In the genomic region with DNA sequence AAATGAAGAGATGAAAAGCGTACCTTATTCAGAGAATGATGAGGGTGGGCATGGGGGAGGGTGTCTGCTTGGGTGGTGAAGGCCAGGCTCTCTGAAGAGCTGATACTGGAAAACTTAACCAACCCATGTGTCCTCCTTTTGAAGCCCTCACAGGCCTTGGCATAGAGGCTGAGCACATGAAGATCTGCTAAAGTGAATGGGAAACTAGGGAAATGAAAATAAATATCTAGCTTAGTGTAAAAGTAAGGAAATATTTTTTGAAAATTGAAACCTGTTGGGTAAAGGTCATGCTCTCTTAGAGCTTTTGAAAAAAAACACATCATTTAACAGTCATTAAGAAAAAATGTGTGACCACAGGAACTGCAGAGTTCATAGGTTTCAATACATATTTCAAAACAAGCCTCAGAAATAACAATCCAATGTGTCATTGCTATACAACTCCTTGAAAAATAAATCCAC, we compare ENCODE assay signal across 8 cellular contexts. TPM values are rescaled to one million over a fixed set of nuclear protein-coding genes. Genes with fewer than 3 reads are reported as not detected.
DNase-seq lines count a peak whose midpoint lies in the region; ATAC-seq and TF ChIP-seq lines count a peak whose summit lies in the region.

No MANE protein-coding gene starts in this region.

- DNase-seq in non-pigmented ciliary epithelial cell (ENCODE audit: low read depth) (peak; percentile 83), epidermal melanocyte (ENCODE audit: insufficient read length, low spot score) (no peak), HEK293T (ENCODE audit: extremely low spot score) (no peak), hippocampal formation (lab: John Stamatoyannopoulos, UW) (no peak)
- DNase-seq in CD8-positive, alpha-beta T cell: no peak

- H3K4me3 Mint-ChIP-seq in CD8-positive, alpha-beta T cell: no peak overlapping the region

- intact Hi-C loops in CD8-positive, alpha-beta T cell (cut with DNase I, micrococcal nuclease): no loop called here

- TF ChIP-seq CTCF in CD8-positive, alpha-beta T cell (IDR thresholded peaks at IDR 0.05): no peak

- POLR2A ChIA-PET in HEK293T (lab: Yijun Ruan, JAX): no interaction called here
- POLR2A ChIA-PET in CD8-positive, alpha-beta T cell (lab: Charles Lee): no interaction called here

- no peaks in the 10 kb centered on the region for H3K4me1 ChIP-seq in CD8-positive, alpha-beta T cell (ENCODE audit: insufficient read depth, low read length)

- no peak overlapping the region for H3K27ac ChIP-seq in CD8-positive, alpha-beta T cell (ENCODE audit: low read depth, low read length)

- no peaks in the 10 kb centered on the region for H3K36me3 Mint-ChIP-seq in CD8-positive, alpha-beta T cell

- no peaks in the 10 kb centered on the region for H3K9me3 Mint-ChIP-seq in CD8-positive, alpha-beta T cell

- no peaks in the 10 kb centered on the region for H3K36me3 ChIP-seq in CD8-positive, alpha-beta T cell (ENCODE audit: insufficient read depth, low read length)

- no peaks in the 10 kb centered on the region for H3K4me1 Mint-ChIP-seq in CD8-positive, alpha-beta T cell (ENCODE audit: low read depth)

- no peak overlapping the region for H3K27ac Mint-ChIP-seq in CD8-positive, alpha-beta T cell

- H3K4me3 ChIP-seq in CD8-positive, alpha-beta T cell (ENCODE audit: low read depth, low read length): no peak overlapping the region

- peak; percentile 85 for ATAC-seq in GM18861 (IDR thresholded peaks at IDR 0.05; ENCODE audit: unreplicated experiment)
- ATAC-seq in HG02870 (IDR thresholded peaks at IDR 0.05; ENCODE audit: unreplicated experiment): peak; percentile 95
- ATAC-seq in SK-N-SH treated with all-trans-retinoic acid at 6 μM for 48 hours: peak; percentile 87
- no peak for ATAC-seq in CD8-positive, alpha-beta T cell

- H3K9me3 ChIP-seq in CD8-positive, alpha-beta T cell (ENCODE audit: low read length): no peaks in the 10 kb centered on the region

- H3K27me3 ChIP-seq in CD8-positive, alpha-beta T cell (ENCODE audit: insufficient read depth, low read length): no peaks in the 10 kb centered on the region

- CTCF ChIA-PET in HEK293T (lab: Yijun Ruan, JAX): no interaction called here
- CTCF ChIA-PET in CD8-positive, alpha-beta T cell (lab: Charles Lee): no interaction called here

- peaks cover 8% of the 10 kb centered on the region for H3K27me3 Mint-ChIP-seq in CD8-positive, alpha-beta T cell (ENCODE audit: low read depth)

TF ChIP-seq in SK-N-SH treated with all-trans-retinoic acid at 6 μM for 48 hours, 23 proteins besides CTCF, POLR2A, EP300 and RAD21 (continues in another document):
- TF ChIP-seq ZNF70 (CRISPR knock-in tag; IDR thresholded peaks at IDR 0.05): no peak
- no peak for TF ChIP-seq ZNF565 (CRISPR knock-in tag; conservative IDR thresholded peaks at IDR 0.05; ENCODE audit: low read depth)
- TF ChIP-seq RARB (CRISPR knock-in tag; IDR thresholded peaks at IDR 0.05): 0 out of 2 replicates have a peak, but pooled peaks have one; percentile 69
- TF ChIP-seq, protein P1, sequence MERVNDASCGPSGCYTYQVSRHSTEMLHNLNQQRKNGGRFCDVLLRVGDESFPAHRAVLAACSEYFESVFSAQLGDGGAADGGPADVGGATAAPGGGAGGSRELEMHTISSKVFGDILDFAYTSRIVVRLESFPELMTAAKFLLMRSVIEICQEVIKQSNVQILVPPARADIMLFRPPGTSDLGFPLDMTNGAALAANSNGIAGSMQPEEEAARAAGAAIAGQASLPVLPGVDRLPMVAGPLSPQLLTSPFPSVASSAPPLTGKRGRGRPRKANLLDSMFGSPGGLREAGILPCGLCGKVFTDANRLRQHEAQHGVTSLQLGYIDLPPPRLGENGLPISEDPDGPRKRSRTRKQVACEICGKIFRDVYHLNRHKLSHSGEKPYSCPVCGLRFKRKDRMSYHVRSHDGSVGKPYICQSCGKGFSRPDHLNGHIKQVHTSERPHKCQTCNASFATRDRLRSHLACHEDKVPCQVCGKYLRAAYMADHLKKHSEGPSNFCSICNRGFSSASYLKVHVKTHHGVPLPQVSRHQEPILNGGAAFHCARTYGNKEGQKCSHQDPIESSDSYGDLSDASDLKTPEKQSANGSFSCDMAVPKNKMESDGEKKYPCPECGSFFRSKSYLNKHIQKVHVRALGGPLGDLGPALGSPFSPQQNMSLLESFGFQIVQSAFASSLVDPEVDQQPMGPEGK (CRISPR knock-in tag; IDR thresholded peaks at IDR 0.05; ENCODE audit: borderline replicate concordance): no peak
- no peak for TF ChIP-seq PPARA (CRISPR knock-in tag; IDR thresholded peaks at IDR 0.05; ENCODE audit: borderline replicate concordance)
- no peak for TF ChIP-seq GLIS3 (CRISPR knock-in tag; IDR thresholded peaks at IDR 0.05)
- TF ChIP-seq ZFP3 (CRISPR knock-in tag; IDR thresholded peaks at IDR 0.05): no peak
- TF ChIP-seq, protein P2, sequence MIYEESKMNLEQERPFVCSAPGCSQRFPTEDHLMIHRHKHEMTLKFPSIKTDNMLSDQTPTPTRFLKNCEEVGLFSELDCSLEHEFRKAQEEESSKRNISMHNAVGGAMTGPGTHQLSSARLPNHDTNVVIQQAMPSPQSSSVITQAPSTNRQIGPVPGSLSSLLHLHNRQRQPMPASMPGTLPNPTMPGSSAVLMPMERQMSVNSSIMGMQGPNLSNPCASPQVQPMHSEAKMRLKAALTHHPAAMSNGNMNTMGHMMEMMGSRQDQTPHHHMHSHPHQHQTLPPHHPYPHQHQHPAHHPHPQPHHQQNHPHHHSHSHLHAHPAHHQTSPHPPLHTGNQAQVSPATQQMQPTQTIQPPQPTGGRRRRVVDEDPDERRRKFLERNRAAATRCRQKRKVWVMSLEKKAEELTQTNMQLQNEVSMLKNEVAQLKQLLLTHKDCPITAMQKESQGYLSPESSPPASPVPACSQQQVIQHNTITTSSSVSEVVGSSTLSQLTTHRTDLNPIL (CRISPR knock-in tag; IDR thresholded peaks at IDR 0.05; ENCODE audit: low read depth): no peak
- no peak for TF ChIP-seq ZNF8 (CRISPR knock-in tag; IDR thresholded peaks at IDR 0.05)
- peak; percentile 68; the same call in 1 of the 2 replicates for TF ChIP-seq TOX (CRISPR knock-in tag; IDR thresholded peaks at IDR 0.05; ENCODE audit: borderline replicate concordance)
- TF ChIP-seq OSR1 (CRISPR knock-in tag; IDR thresholded peaks at IDR 0.05): no peak
- TF ChIP-seq ISL1 (CRISPR knock-in tag; IDR thresholded peaks at IDR 0.05): no peak
- no peak for TF ChIP-seq SNAI2 (CRISPR knock-in tag; IDR thresholded peaks at IDR 0.05)
- TF ChIP-seq CSDC2 (CRISPR knock-in tag; IDR thresholded peaks at IDR 0.05): no peak
- TF ChIP-seq ZFP30 (CRISPR knock-in tag; IDR thresholded peaks at IDR 0.05): no peak

TF ChIP-seq in HEK293T, 16 proteins besides CTCF, POLR2A, EP300 and RAD21:
- TF ChIP-seq HDGF (IDR thresholded peaks at IDR 0.05; ENCODE audit: borderline replicate concordance) (no peak), L3MBTL2 (conservative IDR thresholded peaks at IDR 0.05) (no peak), FOXK2 (IDR thresholded peaks at IDR 0.05) (no peak), SP1 (IDR thresholded peaks at IDR 0.05) (no peak), FOXM1 (IDR thresholded peaks at IDR 0.05; ENCODE audit: borderline replicate concordance) (no peak), LEF1 (IDR thresholded peaks at IDR 0.05; ENCODE audit: borderline replicate concordance) (no peak), TARDBP (IDR thresholded peaks at IDR 0.05) (no peak), ZNF384 (IDR thresholded peaks at IDR 0.05) (no peak), ARNT (IDR thresholded peaks at IDR 0.05) (no peak), NFRKB (IDR thresholded peaks at IDR 0.05) (no peak), BHLHE40 (IDR thresholded peaks at IDR 0.05; ENCODE audit: borderline replicate concordance) (no peak), SUZ12 (IDR thresholded peaks at IDR 0.05) (no peak), FOXA1 (IDR thresholded peaks at IDR 0.05) (no peak)
- TF ChIP-seq, protein P3, sequence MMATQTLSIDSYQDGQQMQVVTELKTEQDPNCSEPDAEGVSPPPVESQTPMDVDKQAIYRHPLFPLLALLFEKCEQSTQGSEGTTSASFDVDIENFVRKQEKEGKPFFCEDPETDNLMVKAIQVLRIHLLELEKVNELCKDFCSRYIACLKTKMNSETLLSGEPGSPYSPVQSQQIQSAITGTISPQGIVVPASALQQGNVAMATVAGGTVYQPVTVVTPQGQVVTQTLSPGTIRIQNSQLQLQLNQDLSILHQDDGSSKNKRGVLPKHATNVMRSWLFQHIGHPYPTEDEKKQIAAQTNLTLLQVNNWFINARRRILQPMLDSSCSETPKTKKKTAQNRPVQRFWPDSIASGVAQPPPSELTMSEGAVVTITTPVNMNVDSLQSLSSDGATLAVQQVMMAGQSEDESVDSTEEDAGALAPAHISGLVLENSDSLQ (IDR thresholded peaks at IDR 0.05): no peak

RNA-seq across cellular contexts. Expression of a gene that starts 40.5 kb away (rescaled TPM):
- 1 to 10 TPM; 5.8 to 7.2 TPM for total RNA-seq in CD8-positive, alpha-beta T cell
